ENCODE assay signal across 32 cellular contexts in genomic region chr2:104945866-104946265, GRCh38.
DNase-seq lines count a peak whose midpoint lies in the region; ATAC-seq and TF ChIP-seq lines count a peak whose summit lies in the region.
"Had no signal": no experiment of that assay in that cellular context is flagged by ENCODE, and none has a peak within 500 bp of the region (broad histone marks: within the 10 kb centered on the region; RNA-seq: fewer than 3 reads in every experiment).

No MANE protein-coding gene starts in this region.

- DNase-seq in SJCRH30 (peak; percentile 7 to 44), dorsolateral prefrontal cortex (peak in 3 of 10 donors; percentile 47 to 59 (median 49)), medulla oblongata (ENCODE audit: extremely low spot score) (peak; percentile 91), NCI-H69 (lab: John Stamatoyannopoulos, UW) (no peak), posterior vena cava (ENCODE audit: low spot score) (no peak), NCI-H748 (lab: John Stamatoyannopoulos, UW; ENCODE audit: unreplicated experiment) (no peak)
- DNase-seq: activated CD4-positive, alpha-beta T cell treated with anti-CD3 and anti-CD28 coated beads for 48 hours; activated effector memory CD4-positive, alpha-beta T cell treated with anti-CD3 and anti-CD28 coated beads, Interleukin-2, amount 50 U/mL, for 16 hours; activated naive CD8-positive, alpha-beta T cell treated with anti-CD3 and anti-CD28 coated beads for 36 hours; activated T-cell treated with anti-CD3 and anti-CD28 coated beads, Interleukin-2, amount 50 U/mL, for 1 hour; aorta; Caco-2; dermis blood vessel endothelial cell; DMS53; esophagus squamous epithelium; KG1; left ventricle myocardium inferior; MG63; NCI-H1105; NCI-H1930; SHP77 treated with DMSO at 0.1 percent for 48 hours; stimulated activated CD4-positive, alpha-beta T cell treated with anti-CD3 and anti-CD28 coated beads, Interleukin-15, amount 100 ng/mL, for 24 hours; SW 1271; T1000; WERI-Rb-1 had no signal

- H3K27ac ChIP-seq in SJCRH30 (no peak overlapping the region), dorsolateral prefrontal cortex (peak overlapping the region in 58 of 59 donors; percentile 41 to 98 (median 89)), temporal lobe (ENCODE audit: low read depth, low read length) (peak overlapping the region; percentile 87), gastroesophageal sphincter (no peak overlapping the region)
- H3K27ac ChIP-seq: C4-2B, cardiac muscle cell, esophagus squamous epithelium, left ventricle myocardium inferior, WERI-Rb-1 had no signal

- no peaks in the 10 kb centered on the region for H3K36me3 ChIP-seq in SJCRH30
- H3K36me3 ChIP-seq in gastroesophageal sphincter: no peaks in the 10 kb centered on the region
- H3K36me3 ChIP-seq: cardiac muscle cell, esophagus squamous epithelium, HAP-1, left ventricle myocardium inferior, MG63, WERI-Rb-1 had no signal

- no peak for TF ChIP-seq POLR2A in gastroesophageal sphincter (IDR thresholded peaks at IDR 0.05)

- no peaks in the 10 kb centered on the region for H3K4me1 ChIP-seq in SJCRH30
- H3K4me1 ChIP-seq in gastroesophageal sphincter: no peaks in the 10 kb centered on the region
- H3K4me1 ChIP-seq: Caco-2, esophagus squamous epithelium, HAP-1, left ventricle myocardium inferior had no signal

- TF ChIP-seq CTCF in dorsolateral prefrontal cortex (IDR thresholded peaks at IDR 0.05 in 54 of 56, conservative IDR thresholded peaks at IDR 0.05 in 2 of 56; ENCODE audit: low read depth in 1 of 56, partially characterized antibody in 56 of 56) (peak in 10 of 56 donors; percentile 4 to 36 (median 18)), gastroesophageal sphincter (IDR thresholded peaks at IDR 0.05) (no peak)

- H3K27me3 ChIP-seq in SJCRH30 (no peaks in the 10 kb centered on the region), dorsolateral prefrontal cortex (no peaks in the 10 kb centered on the region), gastroesophageal sphincter (peaks cover 18% of the 10 kb centered on the region)

- H3K9me3 ChIP-seq in SJCRH30 (replicated peaks): no peaks in the 10 kb centered on the region
- no peaks in the 10 kb centered on the region for H3K9me3 ChIP-seq in gastroesophageal sphincter
- H3K9me3 ChIP-seq: Caco-2, esophagus squamous epithelium, HAP-1, left ventricle myocardium inferior, MG63 had no signal

- ATAC-seq in gastroesophageal sphincter: no peak
- ATAC-seq: Panc1; stimulated activated effector memory CD8-positive, alpha-beta T cell treated with anti-CD3 and anti-CD28 coated beads, Interleukin-12 subunit alpha, Interleukin-12 subunit beta, amount 100 ng/mL, for 72 hours had no signal

- 67% methylated on average over 2 of the region's 3 CpGs; no CpG with 5 or more reads in 1 of the 2 donors for WGBS in gastroesophageal sphincter (ENCODE audit: low coverage in 1 of 2), 2 donors

- intact Hi-C loops in dorsolateral prefrontal cortex (cut with DNase I) (loop anchor here (2.0 to 10.0 kb wide), 2 partner anchors 71 to 91 kb away; no protein-coding TSS in a partner anchor), posterior vena cava (cut with DNase I) (no loop called here)

- H3K4me3 ChIP-seq in SJCRH30: no peak overlapping the region
- H3K4me3 ChIP-seq in dorsolateral prefrontal cortex: peak overlapping the region in 5 of 59 donors; percentile 4 to 36 (median 18)
- no peak overlapping the region for H3K4me3 ChIP-seq in gastroesophageal sphincter
- H3K4me3 ChIP-seq: cardiac muscle cell, esophagus squamous epithelium, HAP-1, left ventricle myocardium inferior, MG63 had no signal

- no peak for TF ChIP-seq EP300 in gastroesophageal sphincter (IDR thresholded peaks at IDR 0.05)

Comparison
In these comparisons a context has a peak if more than half of its experiments do, and no peak if none do; other contexts are left out.
1. DNase-seq: peak in SJCRH30 (2 of 2) and medulla oblongata (single experiment); none in NCI-H69 (single experiment), posterior vena cava (single experiment) and NCI-H748 (single experiment).
2. H3K27ac ChIP-seq: peak in dorsolateral prefrontal cortex (58 of 59) and temporal lobe (single experiment); none in SJCRH30 (single experiment) and gastroesophageal sphincter (0 of 4).
3. intact Hi-C loops: an anchor here in dorsolateral prefrontal cortex (2.0 to 10.0 kb wide); none called in posterior vena cava.